18 cellular contexts compared by ENCODE assay signal in genomic region chr3:144875251-144875650, GRCh38.
"Had no signal": no experiment of that assay in that cellular context is flagged by ENCODE, and none has a peak within 500 bp of the region (broad histone marks: within the 10 kb centered on the region; RNA-seq: fewer than 3 reads in every experiment).

No MANE protein-coding gene starts in this region.

- H3K36me3 ChIP-seq: gastrocnemius medialis, heart right ventricle, neutrophil, stomach, thoracic aorta, transverse colon had no signal

- H3K9me3 ChIP-seq: gastrocnemius medialis, heart right ventricle, neutrophil, psoas muscle, stomach, thoracic aorta, transverse colon had no signal

- H3K4me3 ChIP-seq: coronary artery, gastrocnemius medialis, heart right ventricle, psoas muscle, skin epidermis, stomach, thoracic aorta, transverse colon had no signal

- H3K4me1 ChIP-seq: gastrocnemius medialis, heart right ventricle, psoas muscle, stomach, transverse colon had no signal

- H3K27me3 ChIP-seq: gastrocnemius medialis, heart right ventricle, neutrophil, stomach, transverse colon had no signal

- DNase-seq: effector CD4-positive, alpha-beta T cell; gastrocnemius medialis; heart right ventricle; hypothalamus; kidney glomerular epithelial cell; mesendoderm; naive B cell; psoas muscle; retina; stimulated activated CD4-positive, alpha-beta T cell treated with anti-CD3 and anti-CD28 coated beads, Interleukin-12 subunit alpha, Interleukin-12 subunit beta, amount 100 ng/mL, for 4 hours; stimulated activated naive CD4-positive, alpha-beta T cell; stomach; substantia nigra; transverse colon had no signal

- H3K27ac ChIP-seq: coronary artery, gastrocnemius medialis, heart right ventricle, neutrophil, psoas muscle, skin epidermis, stomach, thoracic aorta, transverse colon had no signal
